Comparison of ENCODE assay signal across 22 cellular contexts in genomic region chr12:52205584-52206308, GRCh38. TPM values are rescaled to one million over a fixed set of nuclear protein-coding genes. Genes with fewer than 3 reads are reported as not detected.
DNase-seq lines count a peak whose midpoint lies in the region; ATAC-seq, FAIRE-seq and TF ChIP-seq lines count a peak whose summit lies in the region.
"Had no signal": no experiment of that assay in that cellular context is flagged by ENCODE, and none has a peak within 500 bp of the region (broad histone marks: within the 10 kb centered on the region; RNA-seq: fewer than 3 reads in every experiment).

No MANE protein-coding gene starts in this region.

- POLR2A ChIA-PET in A549 (lab: Yijun Ruan, JAX): no interaction called here
- POLR2A ChIA-PET in HEK293 (lab: Yijun Ruan, JAX): no interaction called here
- POLR2A ChIA-PET in naive thymus-derived CD4-positive, alpha-beta T cell (lab: Charles Lee): no interaction called here

- no peak for TF ChIP-seq RAD21 in A549 (conservative IDR thresholded peaks at IDR 0.05 in 1 of 2, IDR thresholded peaks at IDR 0.05 in 1 of 2)

- no peaks in the 10 kb centered on the region for H3F3A ChIP-seq in neural progenitor cell (ENCODE audit: low read depth)

- no peak for TF ChIP-seq EP300 in A549 (IDR thresholded peaks at IDR 0.05)

- no peak overlapping the region for H2AK5ac ChIP-seq in H9 (ENCODE audit: insufficient read length, low read length)

- H3K4me3 Mint-ChIP-seq in astrocyte (ENCODE audit: unreplicated experiment): no peak overlapping the region
- no peak overlapping the region for H3K4me3 Mint-ChIP-seq in neural progenitor cell
- no peak overlapping the region for H3K4me3 Mint-ChIP-seq in naive thymus-derived CD4-positive, alpha-beta T cell
- H3K4me3 Mint-ChIP-seq in H9: no peak overlapping the region
- H3K4me3 Mint-ChIP-seq: activated CD4-positive, alpha-beta T cell treated with anti-CD3 and anti-CD28 coated beads for 36 hours; activated T-cell treated with anti-CD3 and anti-CD28 coated beads, Interleukin-2, amount 50 U/mL, for 72 hours; CD4-positive, CD25-positive, alpha-beta regulatory T cell; dendritic cell treated with granulocyte-macrophage colony-stimulating factor and Interleukin-4, amounts not matched to agents 40 ng/mL and 50 ng/mL, for 4 days; T-helper 17 cell had no signal

- H3K14ac ChIP-seq in H9 (ENCODE audit: insufficient read depth, low read length): no peak overlapping the region

- intact Hi-C loops in naive thymus-derived CD4-positive, alpha-beta T cell (cut with micrococcal nuclease): no loop called here

- H3K4me2 ChIP-seq in A549 (peak overlapping the region; percentile 1; the same call in 2 of the 3 replicates), astrocyte (ENCODE audit: low read length) (no peak overlapping the region), neural progenitor cell (no peak overlapping the region), H9 (ENCODE audit: insufficient read depth, insufficient read length, low read length) (no peak overlapping the region)

- H3K27ac Mint-ChIP-seq in astrocyte (ENCODE audit: unreplicated experiment) (peak overlapping the region; percentile 30), neural progenitor cell (peak overlapping the region; percentile 1), H9 (peak overlapping the region in 1 of 3 experiments; percentile 78; a peak in 1 of 7 replicates)
- H3K27ac Mint-ChIP-seq in naive thymus-derived CD4-positive, alpha-beta T cell: no peak overlapping the region
- H3K27ac Mint-ChIP-seq: activated CD4-positive, alpha-beta T cell treated with anti-CD3 and anti-CD28 coated beads for 36 hours; activated T-cell treated with anti-CD3 and anti-CD28 coated beads, Interleukin-2, amount 50 U/mL, for 72 hours; CD4-positive, CD25-positive, alpha-beta regulatory T cell; T-helper 17 cell had no signal

- CTCF ChIA-PET in A549 (lab: Yijun Ruan, JAX): interaction anchor here (0.6 to 14.1 kb wide), 10 partner anchors 18 to 775 kb away, joined by 3 to 175 read pairs (median 3); partner anchors contain the start of gene KRT7
- CTCF ChIA-PET in HEK293 (lab: Yijun Ruan, JAX): interaction anchor here (0.5 to 3.9 kb wide), 12 partner anchors 9 to 675 kb away, joined by 3 to 17 read pairs (median 4); no protein-coding TSS in a partner anchor
- CTCF ChIA-PET in naive thymus-derived CD4-positive, alpha-beta T cell (lab: Charles Lee): no interaction called here

- H3K9me3 Mint-ChIP-seq in astrocyte (ENCODE audit: unreplicated experiment): peaks cover 2% of the 10 kb centered on the region
- no peaks in the 10 kb centered on the region for H3K9me3 Mint-ChIP-seq in neural progenitor cell
- H3K9me3 Mint-ChIP-seq in naive thymus-derived CD4-positive, alpha-beta T cell: no peaks in the 10 kb centered on the region
- no peaks in the 10 kb centered on the region for H3K9me3 Mint-ChIP-seq in H9
- H3K9me3 Mint-ChIP-seq: activated T-cell treated with anti-CD3 and anti-CD28 coated beads, Interleukin-2, amount 50 U/mL, for 72 hours; dendritic cell treated with granulocyte-macrophage colony-stimulating factor and Interleukin-4, amounts not matched to agents 40 ng/mL and 50 ng/mL, for 4 days had no signal

- H3K9me3 ChIP-seq in A549: no peaks in the 10 kb centered on the region
- no peaks in the 10 kb centered on the region for H3K9me3 ChIP-seq in HEK293 (ENCODE audit: control insufficient read depth, insufficient read depth, low read depth, low read length)
- no peaks in the 10 kb centered on the region for H3K9me3 ChIP-seq in astrocyte (ENCODE audit: insufficient read depth, low read depth, low read length)
- H3K9me3 ChIP-seq in neural progenitor cell (ENCODE audit: low read depth): no peaks in the 10 kb centered on the region
- H3K9me3 ChIP-seq in naive thymus-derived CD4-positive, alpha-beta T cell (ENCODE audit: control insufficient read depth in 2 of 3, low read length in 3 of 3): no peaks in the 10 kb centered on the region
- no peaks in the 10 kb centered on the region for H3K9me3 ChIP-seq in H9 (ENCODE audit: control insufficient read depth, low read depth, low read length)
- H3K9me3 ChIP-seq: MG63, testis had no signal

- no peak for DNase-seq in A549 (ENCODE audit: low read depth in 1 of 2, low spot score in 1 of 2)
- no peak for DNase-seq in astrocyte (ENCODE audit: low read depth)
- no peak for DNase-seq in neural progenitor cell (ENCODE audit: low spot score)
- no peak for DNase-seq in NCI-H226
- DNase-seq in naive thymus-derived CD4-positive, alpha-beta T cell: no peak
- DNase-seq in H9: no peak
- DNase-seq: activated CD4-positive, alpha-beta T cell treated with anti-CD3 and anti-CD28 coated beads for 36 hours; activated T-cell treated with anti-CD3 and anti-CD28 coated beads, Interleukin-2, amount 50 U/mL, for 72 hours; CD4-positive, CD25-positive, alpha-beta regulatory T cell; MG63; NCI-H1417 treated with DMSO at 0.1 percent for 48 hours; stimulated activated CD4-positive, alpha-beta T cell treated with anti-CD3 and anti-CD28 coated beads, Interleukin-12 subunit alpha, Interleukin-12 subunit beta, amount 100 ng/mL, for 4 hours; stimulated activated CD4-positive, alpha-beta T cell treated with anti-CD3 and anti-CD28 coated beads, Interleukin-4, amount 100 ng/mL, for 24 hours; stimulated activated naive CD4-positive, alpha-beta T cell; T-helper 17 cell; testis had no signal

- no peak for TF ChIP-seq POLR2A in A549 (IDR thresholded peaks at IDR 0.05; ENCODE audit: low read length)

- no peak overlapping the region for H3T11ph ChIP-seq in H9 (ENCODE audit: low read length)

- H3K36me3 Mint-ChIP-seq in astrocyte (ENCODE audit: low read depth, unreplicated experiment): no peaks in the 10 kb centered on the region
- H3K36me3 Mint-ChIP-seq in neural progenitor cell: no peaks in the 10 kb centered on the region
- H3K36me3 Mint-ChIP-seq in naive thymus-derived CD4-positive, alpha-beta T cell: no peaks in the 10 kb centered on the region
- no peaks in the 10 kb centered on the region; a peak in 1 of 7 replicates for H3K36me3 Mint-ChIP-seq in H9 (ENCODE audit: insufficient read depth in 1 of 3, low read depth in 3 of 3)
- H3K36me3 Mint-ChIP-seq: CD4-positive, CD25-positive, alpha-beta regulatory T cell had no signal

- WGBS in A549 (ENCODE audit: missing lambda C conversion rate): over 99% methylated on average over 4 of the region's 4 CpGs
- 100% methylated on average over 2 of the region's 4 CpGs for WGBS in H9 (ENCODE audit: extremely low coverage, insufficient read length, low lambda C conversion rate)

- H2AFZ ChIP-seq in astrocyte (ENCODE audit: low read depth, low read length) (no peak overlapping the region), neural progenitor cell (replicated peaks) (no peak overlapping the region), H9 (ENCODE audit: low read length) (no peak overlapping the region)

- no peak overlapping the region for H3K4ac ChIP-seq in H9 (ENCODE audit: low read depth, low read length)

- H3K27me3 Mint-ChIP-seq in astrocyte (ENCODE audit: low read depth, unreplicated experiment) (peaks cover 20% of the 10 kb centered on the region), neural progenitor cell (ENCODE audit: insufficient read depth, low read depth) (peaks cover 10% of the 10 kb centered on the region), H9 (ENCODE audit: low read depth) (peaks cover 7% of the 10 kb centered on the region)
- peaks cover 6 to 29% (median 17%) of the 10 kb centered on the region in 5 donors for H3K27me3 Mint-ChIP-seq in naive thymus-derived CD4-positive, alpha-beta T cell

- H3K27me3 ChIP-seq in astrocyte (ENCODE audit: insufficient read depth, low read length) (no peaks in the 10 kb centered on the region), neural progenitor cell (no peaks in the 10 kb centered on the region), H9 (ENCODE audit: insufficient read depth, low read length) (no peaks in the 10 kb centered on the region)
- H3K27me3 ChIP-seq in naive thymus-derived CD4-positive, alpha-beta T cell (ENCODE audit: control insufficient read depth in 2 of 2, insufficient read depth in 2 of 2, low read length in 2 of 2): no peaks in the 10 kb centered on the region
- H3K27me3 ChIP-seq: MG63, testis had no signal

- no peak overlapping the region for H2BK120ac ChIP-seq in H9 (ENCODE audit: low read depth, low read length, poor library complexity, severe bottlenecking)

- H3K36me3 ChIP-seq in HEK293 (ENCODE audit: control insufficient read depth in 2 of 2, insufficient read depth in 1 of 2, low read length in 2 of 2): no peaks in the 10 kb centered on the region
- H3K36me3 ChIP-seq in astrocyte (ENCODE audit: insufficient read depth, low read length): no peaks in the 10 kb centered on the region
- H3K36me3 ChIP-seq in neural progenitor cell: no peaks in the 10 kb centered on the region
- H3K36me3 ChIP-seq in naive thymus-derived CD4-positive, alpha-beta T cell (ENCODE audit: control insufficient read depth in 2 of 3, insufficient read depth in 3 of 3, low read length in 3 of 3): no peaks in the 10 kb centered on the region
- H3K36me3 ChIP-seq: MG63 had no signal

- H3K9ac ChIP-seq in astrocyte (ENCODE audit: low read length) (no peak overlapping the region), neural progenitor cell (no peak overlapping the region), H9 (ENCODE audit: extremely low read depth, insufficient read length, low read length) (no peak overlapping the region)

- H4K8ac ChIP-seq in H9 (replicated peaks; ENCODE audit: insufficient read length, low read depth, low read length): no peak overlapping the region

- H3K4me3 ChIP-seq in A549 (no peak overlapping the region), HEK293 (ENCODE audit: low read depth, low read length) (no peak overlapping the region), astrocyte (ENCODE audit: insufficient read depth, low read depth, low read length) (no peak overlapping the region), neural progenitor cell (no peak overlapping the region)
- H3K4me3 ChIP-seq in naive thymus-derived CD4-positive, alpha-beta T cell (ENCODE audit: low read length): no peak overlapping the region
- H3K4me3 ChIP-seq: lung, MG63, testis had no signal

- no peaks in the 10 kb centered on the region for H3K79me1 ChIP-seq in H9 (ENCODE audit: insufficient read depth, low read depth, low read length, poor library complexity, severe bottlenecking)

- no peak overlapping the region for H4K91ac ChIP-seq in H9 (ENCODE audit: insufficient read length, low read depth, low read length)

- no peaks in the 10 kb centered on the region for H3K23me2 ChIP-seq in H9 (ENCODE audit: insufficient read length, low read depth, low read length, poor library complexity, severe bottlenecking)

- H3K4me1 ChIP-seq in A549: peaks cover 93% of the 10 kb centered on the region
- H3K4me1 ChIP-seq in HEK293 (ENCODE audit: control insufficient read depth, insufficient read depth, low read length): peaks cover 8% of the 10 kb centered on the region; the same call in 1 of the 2 replicates
- peaks cover 50% of the 10 kb centered on the region for H3K4me1 ChIP-seq in astrocyte (ENCODE audit: insufficient read depth, low read length)
- peaks cover 14% of the 10 kb centered on the region for H3K4me1 ChIP-seq in neural progenitor cell
- no peaks in the 10 kb centered on the region for H3K4me1 ChIP-seq in naive thymus-derived CD4-positive, alpha-beta T cell (ENCODE audit: control insufficient read depth in 2 of 2, insufficient read depth in 2 of 2, low read length in 2 of 2)
- peaks cover 3% of the 10 kb centered on the region; the same call in 1 of the 2 replicates for H3K4me1 ChIP-seq in H9 (ENCODE audit: insufficient read depth, low read length)
- H3K4me1 ChIP-seq: testis had no signal

- no peaks in the 10 kb centered on the region for H4K20me1 ChIP-seq in astrocyte (ENCODE audit: insufficient read depth, low read length)
- H4K20me1 ChIP-seq in neural progenitor cell (ENCODE audit: low read depth): no peaks in the 10 kb centered on the region
- no peaks in the 10 kb centered on the region for H4K20me1 ChIP-seq in H9 (ENCODE audit: control insufficient read depth, insufficient read depth, insufficient read length)

- H3K27ac ChIP-seq in A549 (peak overlapping the region; percentile 87 to 96), HEK293 (ENCODE audit: extremely low read depth, low read depth, low read length) (no peak overlapping the region), astrocyte (ENCODE audit: low read depth, low read length) (no peak overlapping the region), neural progenitor cell (no peak overlapping the region), H9 (ENCODE audit: insufficient read length, low read depth, low read length) (no peak overlapping the region)
- H3K27ac ChIP-seq in naive thymus-derived CD4-positive, alpha-beta T cell (ENCODE audit: low read depth, low read length): no peak overlapping the region
- H3K27ac ChIP-seq: testis had no signal

- H3K4me1 Mint-ChIP-seq in astrocyte (ENCODE audit: low read depth, unreplicated experiment): peaks cover 33% of the 10 kb centered on the region
- peaks cover 26% of the 10 kb centered on the region for H3K4me1 Mint-ChIP-seq in neural progenitor cell
- peaks cover 0 to 8% (median 4%) of the 10 kb centered on the region in 7 donors for H3K4me1 Mint-ChIP-seq in naive thymus-derived CD4-positive, alpha-beta T cell
- H3K4me1 Mint-ChIP-seq in H9: peaks cover 8 to 33% of the 10 kb centered on the region in 2 experiments

- H2BK5ac ChIP-seq in H9 (ENCODE audit: insufficient read length, low read length): no peak overlapping the region

- H2BK20ac ChIP-seq in H9 (ENCODE audit: low read depth, low read length, poor library complexity, severe bottlenecking): no peak overlapping the region

- H4K5ac ChIP-seq in H9 (ENCODE audit: insufficient read length, low read depth, low read length): no peak overlapping the region

- H3K23ac ChIP-seq in H9 (ENCODE audit: insufficient read length, low read depth, low read length): no peak overlapping the region

- no peak overlapping the region for H2BK15ac ChIP-seq in H9 (ENCODE audit: low read depth, low read length)

- no peaks in the 10 kb centered on the region for H3K79me2 ChIP-seq in astrocyte (ENCODE audit: insufficient read depth, low read length)
- H3K79me2 ChIP-seq in neural progenitor cell (ENCODE audit: low read depth): no peaks in the 10 kb centered on the region
- no peaks in the 10 kb centered on the region for H3K79me2 ChIP-seq in H9 (ENCODE audit: insufficient read depth, low read length)

- H3K56ac ChIP-seq in H9 (ENCODE audit: insufficient read length, low read depth, low read length): no peak overlapping the region

- peak; percentile 36 for FAIRE-seq in A549 (lab: Jason Lieb, UNC)
- no peak for FAIRE-seq in astrocyte (lab: Jason Lieb, UNC)
- FAIRE-seq: GM19239, keratinocyte had no signal

- TF ChIP-seq CTCF in A549 (IDR thresholded peaks at IDR 0.05): no peak
- TF ChIP-seq CTCF in HEK293 (tag by site-specific recombination; IDR thresholded peaks at IDR 0.05): no peak
- no peak for TF ChIP-seq CTCF in astrocyte (IDR thresholded peaks at IDR 0.05; ENCODE audit: insufficient read depth, low read depth, low read length)
- no peak for TF ChIP-seq CTCF in neural progenitor cell (IDR thresholded peaks at IDR 0.05)
- no peak for TF ChIP-seq CTCF in H9 (conservative IDR thresholded peaks at IDR 0.05)

- no peak for ATAC-seq in A549
- ATAC-seq in HG02678 (IDR thresholded peaks at IDR 0.05; ENCODE audit: unreplicated experiment): no peak
- ATAC-seq in naive thymus-derived CD4-positive, alpha-beta T cell: no peak
- ATAC-seq: activated CD4-positive, alpha-beta T cell treated with anti-CD3 and anti-CD28 coated beads for 36 hours; activated T-cell treated with anti-CD3 and anti-CD28 coated beads, Interleukin-2, amount 50 U/mL, for 72 hours; T-helper 17 cell had no signal

- H2BK12ac ChIP-seq in H9 (ENCODE audit: insufficient read length, low read depth, low read length): no peak overlapping the region

- H3K18ac ChIP-seq in H9 (ENCODE audit: insufficient read length, low read depth, low read length): no peak overlapping the region

RNA-seq across cellular contexts. Expression of gene KRT80, which starts 13.9 kb away (rescaled TPM):
- polyA plus RNA-seq in A549 (2011; rRNA removed): 59.8 and 63.1 TPM in 2 replicates
- polyA plus RNA-seq in A549 (2012; cell fraction: cytosol; rRNA removed): 62.9 and 86.5 TPM in 2 replicates
- polyA plus RNA-seq in A549 (2012; cell fraction: nucleus; rRNA removed): 87.4 and 102 TPM in 2 replicates
- 38.3 to 56.4 TPM (median 46.0 TPM) in 3 replicates for polyA plus RNA-seq in A549 (2017; fragmentation: RNase III; extraction: RNeasy Plus Mini Kit Qiagen cat#74134 plus additional on column Dnase treatment)
- 76.5 and 77.5 TPM in 2 replicates for polyA minus RNA-seq in A549 (2011; rRNA and poly(A)+ RNA removed)
- total RNA-seq in astrocyte: 2.8 and 3.6 TPM in 2 replicates
- total RNA-seq in neural progenitor cell (ENCODE audit: low replicate concordance): 0.12 TPM in 1 of 2 replicates, not detected in the other
- total RNA-seq in naive thymus-derived CD4-positive, alpha-beta T cell: under 1 TPM in 1 of 5 experiments, not detected in 4; 0.12 TPM
- not detected for polyA plus RNA-seq in naive thymus-derived CD4-positive, alpha-beta T cell
- total RNA-seq in H9 (2021): 0.07 TPM in 1 of 2 replicates, not detected in the other
- total RNA-seq: activated CD4-positive, alpha-beta T cell treated with anti-CD3 and anti-CD28 coated beads for 36 hours; activated T-cell treated with anti-CD3 and anti-CD28 coated beads, Interleukin-2, amount 50 U/mL, for 72 hours; CD4-positive, CD25-positive, alpha-beta regulatory T cell; T-helper 17 cell had no signal
- polyA plus RNA-seq: CD4-positive, CD25-positive, alpha-beta regulatory T cell had no signal

RNA-seq across cellular contexts. Expression of gene KRT7, which starts 27.3 kb away (rescaled TPM):
- polyA plus RNA-seq in A549 (2011; rRNA removed) (2,033 and 2,623 TPM in 2 replicates), A549 (2017; fragmentation: RNase III; extraction: RNeasy Plus Mini Kit Qiagen cat#74134 plus additional on column Dnase treatment) (3,055 to 3,652 TPM (median 3,189 TPM) in 3 replicates)
- 5,680 and 6,103 TPM in 2 replicates for polyA plus RNA-seq in A549 (2012; cell fraction: cytosol; rRNA removed)
- polyA plus RNA-seq in A549 (2012; cell fraction: nucleus; rRNA removed): 6,979 and 9,418 TPM in 2 replicates
- polyA minus RNA-seq in A549 (2011; rRNA and poly(A)+ RNA removed): 2,472 and 2,922 TPM in 2 replicates
- total RNA-seq in astrocyte (97.6 and 149 TPM in 2 replicates), neural progenitor cell (ENCODE audit: low replicate concordance) (3.2 TPM in 1 of 2 replicates, not detected in the other), H9 (2021) (8.9 and 10.0 TPM in 2 replicates)
- 10 to 100 TPM in 1 of 5 experiments, not detected in 4; 36.1 TPM for total RNA-seq in naive thymus-derived CD4-positive, alpha-beta T cell
- not detected for polyA plus RNA-seq in naive thymus-derived CD4-positive, alpha-beta T cell
- total RNA-seq: CD4-positive, CD25-positive, alpha-beta regulatory T cell had no signal

Comparison
In these comparisons a context has a peak if more than half of its experiments do, and no peak if none do; other contexts are left out.
1. H3K27ac ChIP-seq: peak in A549 (2 of 2); none in HEK293 (single experiment), astrocyte (single experiment), neural progenitor cell (single experiment), naive thymus-derived CD4-positive, alpha-beta T cell (single experiment) and H9 (single experiment).
2. H3K27ac Mint-ChIP-seq: peak in astrocyte (single experiment) and neural progenitor cell (single experiment); none in naive thymus-derived CD4-positive, alpha-beta T cell (0 of 9).